ENCODE assay signal across 8 cellular contexts in the genomic region with DNA sequence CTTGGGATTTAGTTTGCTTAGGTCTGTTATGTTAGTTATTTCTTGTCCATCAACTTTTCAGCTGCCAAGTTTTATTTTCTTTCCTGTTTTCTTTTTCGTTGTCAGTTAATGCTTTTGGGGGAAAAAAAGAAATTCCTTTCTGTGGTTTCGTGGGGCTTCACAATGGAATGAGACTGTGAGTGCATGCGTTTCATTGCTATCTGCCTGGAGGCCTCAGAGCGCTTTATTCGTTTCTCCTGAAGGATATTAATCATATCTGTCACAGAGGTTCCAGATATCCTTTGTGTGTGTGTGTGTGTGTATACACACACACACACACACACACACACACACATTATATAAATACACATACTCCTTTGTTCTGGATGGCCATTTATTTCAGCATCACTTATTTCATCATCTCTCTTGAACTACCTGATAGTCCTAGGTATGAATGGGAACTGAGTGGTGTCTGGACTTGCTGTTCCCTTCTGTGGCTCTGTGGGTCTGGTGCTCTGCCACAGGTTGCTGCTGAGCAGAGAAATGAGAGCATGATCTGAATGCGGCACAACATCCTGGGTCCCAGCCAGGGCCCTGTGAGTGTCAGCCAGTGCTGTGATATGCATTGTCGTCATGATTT.
DNase-seq lines count a peak whose midpoint lies in the region; ATAC-seq, FAIRE-seq and TF ChIP-seq lines count a peak whose summit lies in the region.
"Not testable (repeated sequence)": the region's sequence is repeated elsewhere in the genome, so short reads cannot be mapped to it uniquely, and the experiment has no call there.

No MANE protein-coding gene starts in this region.

- peak overlapping the region; percentile 29 for H4K8ac ChIP-seq in trophoblast cell (ENCODE audit: low read depth, low read length)

- not testable (repeated sequence) for H3K79me1 ChIP-seq in trophoblast cell (ENCODE audit: low read length)

- peak; percentile 53; the same call in 2 of the 3 replicates for ATAC-seq in RWPE2 (ENCODE audit: low read depth)
- ATAC-seq in activated naive CD8-positive, alpha-beta T cell treated with anti-CD3 and anti-CD28 coated beads, Interleukin-2, amount 10 ng/mL, durations not matched to agents 7 days and 5 days (ENCODE audit: low read depth) = peak; percentile 45
- ATAC-seq in body of pancreas = peak; percentile 59

- H2BK120ac ChIP-seq in trophoblast cell (ENCODE audit: insufficient read depth, low read length, poor library complexity) = not testable (repeated sequence)

- not testable (repeated sequence) for H3K4ac ChIP-seq in trophoblast cell (ENCODE audit: low read depth, low read length)

- H3K9me1 ChIP-seq in keratinocyte (ENCODE audit: control insufficient read depth, extremely low read depth, insufficient read depth, low read length) = not testable (repeated sequence)

- H3K9me3 Mint-ChIP-seq in activated naive CD8-positive, alpha-beta T cell treated with anti-CD3 and anti-CD28 coated beads, Interleukin-2, amount 10 ng/mL, durations not matched to agents 7 days and 5 days = not testable (repeated sequence)

- not testable (repeated sequence) for H2AFZ ChIP-seq in keratinocyte (ENCODE audit: control insufficient read depth, low read length); trophoblast cell (ENCODE audit: insufficient read depth, low read length, poor library complexity)

- H3K4me1 Mint-ChIP-seq in activated naive CD8-positive, alpha-beta T cell treated with anti-CD3 and anti-CD28 coated beads, Interleukin-2, amount 10 ng/mL, durations not matched to agents 7 days and 5 days = not testable (repeated sequence)

- not testable (repeated sequence) for TF ChIP-seq CTCF in RWPE2 (IDR thresholded peaks at IDR 0.05; ENCODE audit: poor library complexity, severe bottlenecking); body of pancreas (IDR thresholded peaks at IDR 0.05); epithelial cell of esophagus (IDR thresholded peaks at IDR 0.05; ENCODE audit: insufficient read depth, low read depth, low read length, missing control alignments); keratinocyte (optimal IDR thresholded peaks at IDR 0.05 in 1 of 3, IDR thresholded peaks at IDR 0.05 in 1 of 3, conservative IDR thresholded peaks at IDR 0.05 in 1 of 3; ENCODE audit: extremely low read depth in 1 of 3, insufficient read depth in 2 of 3, low read length in 3 of 3)

- not testable (repeated sequence) for H2BK5ac ChIP-seq in trophoblast cell (ENCODE audit: low read depth, low read length, poor library complexity)

- not testable (repeated sequence) for H4K12ac ChIP-seq in trophoblast cell (ENCODE audit: low read depth, low read length)

- H4K91ac ChIP-seq in trophoblast cell (ENCODE audit: low read depth, low read length) = not testable (repeated sequence)

- H3K9ac ChIP-seq in keratinocyte (ENCODE audit: control insufficient read depth, extremely low read depth, insufficient read depth, low read length); trophoblast cell (ENCODE audit: low read length): not testable (repeated sequence)

- dilution Hi-C loops in keratinocyte (cut with MboI; ENCODE audit: extremely low pct_ligation_motif_present, low sequenced_read_pairs) = not testable (repeated sequence)

- H3K27ac ChIP-seq in RWPE2 (ENCODE audit: poor library complexity, severe bottlenecking); body of pancreas; keratinocyte (ENCODE audit: control insufficient read depth, insufficient read depth, low read length): not testable (repeated sequence)
- peak overlapping the region; percentile 74 for H3K27ac ChIP-seq in trophoblast cell (ENCODE audit: low read depth, low read length)

- FAIRE-seq in GM12892 (lab: Jason Lieb, UNC) = peak; percentile 56
- peak; percentile 95 for FAIRE-seq in keratinocyte (lab: Jason Lieb, UNC)

- not testable (repeated sequence) for H3K27me3 ChIP-seq in RWPE2 (ENCODE audit: insufficient read depth, poor library complexity, severe bottlenecking); body of pancreas; keratinocyte (ENCODE audit: control insufficient read depth, extremely low read depth, insufficient read depth, low read length); trophoblast cell (ENCODE audit: insufficient read depth, low read length)

- H3K4me3 Mint-ChIP-seq in activated naive CD8-positive, alpha-beta T cell treated with anti-CD3 and anti-CD28 coated beads, Interleukin-2, amount 10 ng/mL, durations not matched to agents 7 days and 5 days = not testable (repeated sequence)

- POLR2A ChIA-PET in activated naive CD8-positive, alpha-beta T cell treated with anti-CD3 and anti-CD28 coated beads, Interleukin-2, amount 10 ng/mL, durations not matched to agents 7 days and 5 days (lab: Charles Lee) = not testable (repeated sequence)

- H2BK12ac ChIP-seq in trophoblast cell (ENCODE audit: low read length) = not testable (repeated sequence)

- H3K4me1 ChIP-seq in RWPE2 (ENCODE audit: insufficient read depth, poor library complexity, severe bottlenecking); body of pancreas; keratinocyte (ENCODE audit: control insufficient read depth, extremely low read depth, insufficient read depth, low read length); trophoblast cell (ENCODE audit: control insufficient read depth in 1 of 2, insufficient read depth in 2 of 2, low read length in 2 of 2): not testable (repeated sequence)

- not testable (repeated sequence) for H3K9me3 ChIP-seq in RWPE2 (ENCODE audit: severe bottlenecking); body of pancreas; keratinocyte (ENCODE audit: control insufficient read depth, low read depth, low read length); trophoblast cell (ENCODE audit: insufficient read depth, low read depth, low read length)

- H3K23ac ChIP-seq in trophoblast cell (ENCODE audit: low read length) = not testable (repeated sequence)

- TF ChIP-seq POLR2A in GM12892 (IDR thresholded peaks at IDR 0.05; ENCODE audit: low read depth, low read length); body of pancreas (IDR thresholded peaks at IDR 0.05): not testable (repeated sequence)

- not testable (repeated sequence) for DNase-seq in GM12892 (ENCODE audit: insufficient read length); RWPE2 (ENCODE audit: low spot score); activated naive CD8-positive, alpha-beta T cell treated with anti-CD3 and anti-CD28 coated beads, Interleukin-2, amount 10 ng/mL, durations not matched to agents 7 days and 5 days; trophoblast cell
- DNase-seq in NCI-H146 (lab: John Stamatoyannopoulos, UW) (peak; percentile 13), body of pancreas (peak in 1 of 4 donors; percentile 19), epithelial cell of esophagus (ENCODE audit: low read depth) (peak; percentile 54), keratinocyte (ENCODE audit: low read depth, low spot score) (peak; percentile 30)

- not testable (repeated sequence) for H3K14ac ChIP-seq in trophoblast cell (ENCODE audit: low read length)

- H3K27me3 Mint-ChIP-seq in activated naive CD8-positive, alpha-beta T cell treated with anti-CD3 and anti-CD28 coated beads, Interleukin-2, amount 10 ng/mL, durations not matched to agents 7 days and 5 days = peaks cover 11% of the 10 kb centered on the region

- H3K4me2 ChIP-seq in keratinocyte (ENCODE audit: control insufficient read depth, extremely low read depth, insufficient read depth, low read depth, low read length); trophoblast cell (ENCODE audit: low read length): not testable (repeated sequence)

- H2AK5ac ChIP-seq in trophoblast cell (ENCODE audit: low read length) = not testable (repeated sequence)

- WGBS in body of pancreas, 2 donors = 49 to 57% methylated on average over 7 of the region's 7 CpGs
- no CpG with 5 or more reads among the region's 7 CpGs for WGBS in trophoblast cell (ENCODE audit: extremely low coverage, insufficient coverage, insufficient read length)

- not testable (repeated sequence) for H3K18ac ChIP-seq in trophoblast cell (ENCODE audit: low read length)

- intact Hi-C loops in body of pancreas (cut with DNase I) = not testable (repeated sequence)

- H3K4me3 ChIP-seq in RWPE2 (ENCODE audit: severe bottlenecking); body of pancreas; epithelial cell of esophagus (ENCODE audit: low read length); keratinocyte (ENCODE audit: control insufficient read depth in 2 of 3, extremely low read depth in 1 of 3, insufficient read depth in 2 of 3, low read depth in 1 of 3, low read length in 3 of 3); trophoblast cell (ENCODE audit: low read depth, low read length): not testable (repeated sequence)

- not testable (repeated sequence) for H3K36me3 ChIP-seq in RWPE2 (ENCODE audit: low read depth); body of pancreas (replicated peaks in 1 of 2; ENCODE audit: insufficient read depth in 1 of 2, low read depth in 2 of 2); keratinocyte (ENCODE audit: control insufficient read depth in 2 of 2, extremely low read depth in 1 of 2, insufficient read depth in 2 of 2, low read length in 2 of 2); trophoblast cell (ENCODE audit: control insufficient read depth in 1 of 2, insufficient read depth in 2 of 2, low read length in 2 of 2)

- not testable (repeated sequence) for H3K36me3 Mint-ChIP-seq in activated naive CD8-positive, alpha-beta T cell treated with anti-CD3 and anti-CD28 coated beads, Interleukin-2, amount 10 ng/mL, durations not matched to agents 7 days and 5 days

- not testable (repeated sequence) for H3K27ac Mint-ChIP-seq in activated naive CD8-positive, alpha-beta T cell treated with anti-CD3 and anti-CD28 coated beads, Interleukin-2, amount 10 ng/mL, durations not matched to agents 7 days and 5 days

- H4K20me1 ChIP-seq in keratinocyte (ENCODE audit: control insufficient read depth, extremely low read depth, insufficient read depth, low read length) = not testable (repeated sequence)

- H3K79me2 ChIP-seq in keratinocyte (ENCODE audit: control insufficient read depth, insufficient read depth, low read length); trophoblast cell (ENCODE audit: control insufficient read depth, insufficient read depth, low read length, poor library complexity): not testable (repeated sequence)
